In the genomic region with DNA sequence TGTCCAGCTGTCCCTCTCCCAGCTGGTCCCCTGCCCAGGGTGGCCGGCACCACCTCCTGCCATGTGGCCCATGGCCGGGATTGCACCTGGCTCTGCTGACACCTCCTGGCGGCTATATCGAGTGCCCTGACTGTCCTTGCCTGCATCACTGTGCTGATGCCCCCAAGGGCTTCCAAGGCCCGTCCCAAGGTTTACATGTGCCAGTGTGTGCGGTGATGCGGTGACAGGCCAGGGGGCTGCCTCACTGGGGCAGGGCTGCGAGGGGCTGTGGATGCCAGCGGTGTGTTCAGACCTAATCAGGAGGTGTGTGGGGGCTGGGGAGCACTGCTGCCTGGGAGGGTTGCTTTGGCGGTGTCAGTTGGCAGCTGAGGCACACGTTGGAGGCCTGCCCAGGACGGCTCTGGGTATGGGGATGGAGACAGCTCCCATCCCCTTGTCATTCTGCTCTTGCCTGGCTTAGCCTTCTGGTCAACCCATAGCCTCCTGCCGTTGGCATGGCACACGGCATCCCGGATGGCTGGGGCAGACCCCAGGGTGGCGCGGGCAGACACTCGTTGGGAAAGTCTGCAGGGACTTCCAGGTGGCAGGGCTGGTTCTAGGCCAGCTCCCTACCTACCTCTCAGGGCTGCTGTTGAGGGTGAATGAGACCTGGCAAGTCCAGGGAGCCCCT, we compare ENCODE assay signal across 9 cellular contexts. TPM values are rescaled to one million over a fixed set of nuclear protein-coding genes. Genes with fewer than 3 reads are reported as not detected.
DNase-seq lines count a peak whose midpoint lies in the region; ATAC-seq, FAIRE-seq and TF ChIP-seq lines count a peak whose summit lies in the region.
"Had no signal": no experiment of that assay in that cellular context is flagged by ENCODE, and none has a peak within 500 bp of the region (broad histone marks: within the 10 kb centered on the region; RNA-seq: fewer than 3 reads in every experiment).

No MANE protein-coding gene starts in this region.

- H3K9me3 ChIP-seq in kidney (ENCODE audit: control insufficient read depth in 1 of 2, low read length in 2 of 2) (no peaks in the 10 kb centered on the region), thoracic aorta (no peaks in the 10 kb centered on the region)

- peaks cover 85% of the 10 kb centered on the region for H3K36me3 Mint-ChIP-seq in activated T-cell treated with anti-CD3 and anti-CD28 coated beads, Interleukin-2, amount 50 U/mL, for 24 hours (ENCODE audit: low read depth)
- H3K36me3 Mint-ChIP-seq in activated CD4-positive, alpha-beta memory T cell treated with anti-CD3 and anti-CD28 coated beads, Interleukin-2, amount 10 ng/mL, durations not matched to agents 7 days and 5 days (ENCODE audit: low read depth): peaks cover 30% of the 10 kb centered on the region

- H3K9ac ChIP-seq in kidney (ENCODE audit: low read length in 2 of 2): peak overlapping the region in 1 of 2 donors; percentile 60

- H3K9me3 Mint-ChIP-seq in activated T-cell treated with anti-CD3 and anti-CD28 coated beads, Interleukin-2, amount 50 U/mL, for 24 hours: no peaks in the 10 kb centered on the region
- H3K9me3 Mint-ChIP-seq in activated CD4-positive, alpha-beta memory T cell treated with anti-CD3 and anti-CD28 coated beads, Interleukin-2, amount 10 ng/mL, durations not matched to agents 7 days and 5 days: peaks cover 6% of the 10 kb centered on the region

- H3K27me3 Mint-ChIP-seq in activated T-cell treated with anti-CD3 and anti-CD28 coated beads, Interleukin-2, amount 50 U/mL, for 24 hours: peaks cover 10% of the 10 kb centered on the region
- H3K27me3 Mint-ChIP-seq in activated CD4-positive, alpha-beta memory T cell treated with anti-CD3 and anti-CD28 coated beads, Interleukin-2, amount 10 ng/mL, durations not matched to agents 7 days and 5 days: no peaks in the 10 kb centered on the region

- H3K4me3 ChIP-seq in kidney (ENCODE audit: low read length in 2 of 2) (no peak overlapping the region), thoracic aorta (peak overlapping the region; percentile 88)

- no peak for DNase-seq in activated T-cell treated with anti-CD3 and anti-CD28 coated beads, Interleukin-2, amount 50 U/mL, for 24 hours
- DNase-seq in activated T-cell treated with anti-CD3 and anti-CD28 coated beads, Interleukin-2, amount 50 U/mL, for 48 hours: no peak
- no peak for DNase-seq in activated CD4-positive, alpha-beta memory T cell treated with anti-CD3 and anti-CD28 coated beads, Interleukin-2, amount 10 ng/mL, durations not matched to agents 7 days and 5 days
- DNase-seq in kidney: peak; percentile 78
- no peak for DNase-seq in thoracic aorta (ENCODE audit: low spot score)
- DNase-seq in NCI-H2029 treated with DMSO at 0.1 percent for 48 hours (lab: John Stamatoyannopoulos, UW): no peak
- no peak for DNase-seq in central memory CD4-positive, alpha-beta T cell
- DNase-seq: Kasumi-1 had no signal

- CTCF ChIA-PET in activated CD4-positive, alpha-beta memory T cell treated with anti-CD3 and anti-CD28 coated beads, Interleukin-2, amount 10 ng/mL, durations not matched to agents 7 days and 5 days (lab: Charles Lee): no interaction called here

- ATAC-seq in thoracic aorta (ENCODE audit: insufficient number of reproducible peaks, low FRiP score, low read depth) (no peak), HG03469 (IDR thresholded peaks at IDR 0.05; ENCODE audit: unreplicated experiment) (no peak)

- H3K36me3 ChIP-seq in kidney (ENCODE audit: control insufficient read depth in 1 of 2, insufficient read depth in 2 of 2, low read length in 2 of 2) (no peaks in the 10 kb centered on the region), thoracic aorta (peaks cover 4% of the 10 kb centered on the region)

- intact Hi-C loops in kidney (cut with DNase I): no loop called here

- peaks cover 37 to 50% of the 10 kb centered on the region in 2 donors for H3K4me1 ChIP-seq in kidney (ENCODE audit: control insufficient read depth in 1 of 2, insufficient read depth in 1 of 2, low read depth in 1 of 2, low read length in 2 of 2)
- peaks cover 32 to 44% of the 10 kb centered on the region in 2 donors for H3K4me1 ChIP-seq in thoracic aorta (ENCODE audit: control insufficient read depth in 1 of 2, low read depth in 2 of 2)

- no peak for TF ChIP-seq CTCF in kidney (IDR thresholded peaks at IDR 0.05; ENCODE audit: borderline replicate concordance, extremely low read depth, insufficient read depth)
- TF ChIP-seq CTCF in thoracic aorta (IDR thresholded peaks at IDR 0.05): no peak

- no peaks in the 10 kb centered on the region for H3K27me3 ChIP-seq in thoracic aorta (replicated peaks; ENCODE audit: insufficient read depth)

- peak overlapping the region in 1 of 2 donors; percentile 69 for H3K27ac ChIP-seq in kidney (ENCODE audit: low read depth in 2 of 2, low read length in 2 of 2)
- peak overlapping the region in 1 of 2 donors; percentile 96 for H3K27ac ChIP-seq in thoracic aorta

- no peak for FAIRE-seq in kidney (lab: Jason Lieb, UNC)

- no peak overlapping the region for H3K4me3 Mint-ChIP-seq in activated T-cell treated with anti-CD3 and anti-CD28 coated beads, Interleukin-2, amount 50 U/mL, for 24 hours
- H3K4me3 Mint-ChIP-seq in activated CD4-positive, alpha-beta memory T cell treated with anti-CD3 and anti-CD28 coated beads, Interleukin-2, amount 10 ng/mL, durations not matched to agents 7 days and 5 days: no peak overlapping the region

- peak overlapping the region; percentile 98 for H3K27ac Mint-ChIP-seq in activated T-cell treated with anti-CD3 and anti-CD28 coated beads, Interleukin-2, amount 50 U/mL, for 24 hours
- H3K27ac Mint-ChIP-seq in activated CD4-positive, alpha-beta memory T cell treated with anti-CD3 and anti-CD28 coated beads, Interleukin-2, amount 10 ng/mL, durations not matched to agents 7 days and 5 days: peak overlapping the region; percentile 10

- H3K4me1 Mint-ChIP-seq in activated T-cell treated with anti-CD3 and anti-CD28 coated beads, Interleukin-2, amount 50 U/mL, for 24 hours (ENCODE audit: low read depth): peaks cover 61% of the 10 kb centered on the region
- peaks cover 42% of the 10 kb centered on the region for H3K4me1 Mint-ChIP-seq in activated CD4-positive, alpha-beta memory T cell treated with anti-CD3 and anti-CD28 coated beads, Interleukin-2, amount 10 ng/mL, durations not matched to agents 7 days and 5 days

- POLR2A ChIA-PET in activated CD4-positive, alpha-beta memory T cell treated with anti-CD3 and anti-CD28 coated beads, Interleukin-2, amount 10 ng/mL, durations not matched to agents 7 days and 5 days (lab: Charles Lee): interaction anchor here (0.7 kb wide), 1 partner anchor 22 kb away, joined by 3 read pairs; no protein-coding TSS in a partner anchor

RNA-seq across cellular contexts. Expression of a gene that starts 5.5 kb away (rescaled TPM):
- total RNA-seq in activated CD4-positive, alpha-beta memory T cell treated with anti-CD3 and anti-CD28 coated beads, Interleukin-2, amount 10 ng/mL, durations not matched to agents 7 days and 5 days: 10 to 100 TPM; 74.2 to 76.0 TPM
- 44.0 TPM for total RNA-seq in kidney
- 40.1 TPM for polyA plus RNA-seq in kidney (ENCODE audit: insufficient read depth, low read depth, low replicate concordance)
- 10 to 100 TPM; 66.6 to 81.1 TPM for total RNA-seq in thoracic aorta

RNA-seq across cellular contexts. Expression of a gene that starts 36.8 kb away (rescaled TPM):
- 1 to 10 TPM; 7.2 to 8.3 TPM for total RNA-seq in activated CD4-positive, alpha-beta memory T cell treated with anti-CD3 and anti-CD28 coated beads, Interleukin-2, amount 10 ng/mL, durations not matched to agents 7 days and 5 days
- total RNA-seq in kidney: 14.2 TPM
- polyA plus RNA-seq in kidney (ENCODE audit: insufficient read depth, low read depth, low replicate concordance): 5.0 TPM
- 1 to 10 TPM; 8.4 to 9.7 TPM for total RNA-seq in thoracic aorta
